In genomic region chr5:172642511-172642910, GRCh38 we compare ENCODE assay signal across 9 cellular contexts. TPM values are rescaled to one million over a fixed set of nuclear protein-coding genes. Genes with fewer than 3 reads are reported as not detected.
DNase-seq lines count a peak whose midpoint lies in the region; ATAC-seq and TF ChIP-seq lines count a peak whose summit lies in the region.
"Had no signal": no experiment of that assay in that cellular context is flagged by ENCODE, and none has a peak within 500 bp of the region (broad histone marks: within the 10 kb centered on the region; RNA-seq: fewer than 3 reads in every experiment).

No MANE protein-coding gene starts in this region.

- TF ChIP-seq CTCF in Caco-2 (IDR thresholded peaks at IDR 0.05; ENCODE audit: insufficient read depth in 1 of 2, low read depth in 1 of 2, low read length in 1 of 2, severe bottlenecking in 1 of 2, unreplicated experiment in 1 of 2) (no peak), PC-9 (conservative IDR thresholded peaks at IDR 0.05) (no peak), gastrocnemius medialis (IDR thresholded peaks at IDR 0.05 in 4 of 5, conservative IDR thresholded peaks at IDR 0.05 in 1 of 5) (no peak)

- no peaks in the 10 kb centered on the region for H3K79me2 ChIP-seq in PC-9 (ENCODE audit: low read depth)

- H3K4me1 ChIP-seq in Caco-2 (peaks cover 13% of the 10 kb centered on the region), PC-9 (replicated peaks; ENCODE audit: insufficient read depth) (peaks cover 15% of the 10 kb centered on the region), gastrocnemius medialis (peaks cover 13 to 15% of the 10 kb centered on the region in 2 donors)

- TSS peak; percentile 38 for BruUV-seq in Caco-2 (replicated peaks; lab: Mats Ljungman, UMichigan)
- TSS peak; percentile 22 for BruUV-seq in PC-9 (replicated peaks; lab: Mats Ljungman, UMichigan)

- no peaks in the 10 kb centered on the region for H3K9me3 Mint-ChIP-seq in Caco-2 (ENCODE audit: unreplicated experiment)
- no peaks in the 10 kb centered on the region for H3K9me3 Mint-ChIP-seq in stimulated activated effector memory CD8-positive, alpha-beta T cell treated with anti-CD3 and anti-CD28 coated beads, Interleukin-12 subunit alpha, Interleukin-12 subunit beta, amount 100 ng/mL, for 72 hours

- H3K4me3 ChIP-seq in Caco-2 (ENCODE audit: low read depth, low read length) (no peak overlapping the region), PC-9 (no peak overlapping the region), gastrocnemius medialis (peak overlapping the region; percentile 64 to 74 (median 72))

- H3K36me3 Mint-ChIP-seq in Caco-2 (ENCODE audit: insufficient read depth, unreplicated experiment) = no peaks in the 10 kb centered on the region
- H3K36me3 Mint-ChIP-seq in stimulated activated effector memory CD8-positive, alpha-beta T cell treated with anti-CD3 and anti-CD28 coated beads, Interleukin-12 subunit alpha, Interleukin-12 subunit beta, amount 100 ng/mL, for 72 hours = no peaks in the 10 kb centered on the region

- intact Hi-C loops in Caco-2 (cut with micrococcal nuclease; ENCODE audit: unreplicated experiment) = loop anchor here (5.0 kb wide), 1 partner anchor 165 kb away; no protein-coding TSS in a partner anchor
- intact Hi-C loops in PC-9 (cut with micrococcal nuclease; ENCODE audit: unreplicated experiment) = loop anchor here (5.0 kb wide), 1 partner anchor 165 kb away; no protein-coding TSS in a partner anchor
- intact Hi-C loops in left ventricle myocardium superior (cut with micrococcal nuclease) = loop anchor here (10.0 kb wide), 1 partner anchor 52 kb away; no protein-coding TSS in a partner anchor
- intact Hi-C loops in gastrocnemius medialis (cut with DNase I; ENCODE audit: low total_unique reads) = no loop called here

- H3K36me3 ChIP-seq in Caco-2 (ENCODE audit: control insufficient read depth, insufficient read depth, low read length) (no peaks in the 10 kb centered on the region), PC-9 (ENCODE audit: low read depth) (no peaks in the 10 kb centered on the region), gastrocnemius medialis (no peaks in the 10 kb centered on the region)
- H3K36me3 ChIP-seq: pancreas had no signal

- H3K27me3 Mint-ChIP-seq in Caco-2 (ENCODE audit: insufficient read depth, unreplicated experiment) = peaks cover 4% of the 10 kb centered on the region

- H3K9me3 ChIP-seq in Caco-2 (no peaks in the 10 kb centered on the region), PC-9 (ENCODE audit: insufficient read depth, low read depth) (no peaks in the 10 kb centered on the region), gastrocnemius medialis (no peaks in the 10 kb centered on the region)
- H3K9me3 ChIP-seq: pancreas had no signal

- no peaks in the 10 kb centered on the region for H4K20me1 ChIP-seq in PC-9 (ENCODE audit: insufficient read depth)

- H3K4me2 ChIP-seq in PC-9 = no peak overlapping the region

- ATAC-seq in left ventricle myocardium superior = peak; percentile 1
- peak in 1 of 2 donors; percentile 3 for ATAC-seq in gastrocnemius medialis
- ATAC-seq in GM19397 (IDR thresholded peaks at IDR 0.05; ENCODE audit: unreplicated experiment) = no peak
- no peak for ATAC-seq in stimulated activated effector memory CD8-positive, alpha-beta T cell treated with anti-CD3 and anti-CD28 coated beads, Interleukin-12 subunit alpha, Interleukin-12 subunit beta, amount 100 ng/mL, for 72 hours

- H3K27ac Mint-ChIP-seq in Caco-2 (ENCODE audit: unreplicated experiment) = no peak overlapping the region
- H3K27ac Mint-ChIP-seq in stimulated activated effector memory CD8-positive, alpha-beta T cell treated with anti-CD3 and anti-CD28 coated beads, Interleukin-12 subunit alpha, Interleukin-12 subunit beta, amount 100 ng/mL, for 72 hours = no peak overlapping the region

- TF ChIP-seq POLR2A in gastrocnemius medialis (IDR thresholded peaks at IDR 0.05) = no peak

- DNase-seq in Caco-2 (no peak), PC-9 (no peak), left ventricle myocardium superior (no peak), gastrocnemius medialis (no peak), germinal center (ENCODE audit: low spot score) (no peak), NCI-H128 (lab: John Stamatoyannopoulos, UW; ENCODE audit: unreplicated experiment) (no peak)
- no peak for DNase-seq in stimulated activated effector memory CD8-positive, alpha-beta T cell treated with anti-CD3 and anti-CD28 coated beads, Interleukin-12 subunit alpha, Interleukin-12 subunit beta, amount 100 ng/mL, for 72 hours (ENCODE audit: low spot score in 2 of 2)
- DNase-seq: pancreas had no signal

- POLR2A ChIA-PET in Caco-2 (lab: Charles Lee) (interaction anchor here (0.5 kb wide), 1 partner anchor 122 kb away, joined by 9 read pairs; no protein-coding TSS in a partner anchor), PC-9 (lab: Charles Lee; ENCODE audit: unreplicated experiment) (interaction anchor here (0.6 kb wide), 1 partner anchor 1534 kb away, joined by 3 read pairs; no protein-coding TSS in a partner anchor)

- in situ Hi-C loops in gastrocnemius medialis (cut with MboI; ENCODE audit: low sequenced_read_pairs in 4 of 4) = no loop called here

- no peaks in the 10 kb centered on the region for H3K4me1 Mint-ChIP-seq in Caco-2 (ENCODE audit: low read depth, unreplicated experiment)
- H3K4me1 Mint-ChIP-seq in stimulated activated effector memory CD8-positive, alpha-beta T cell treated with anti-CD3 and anti-CD28 coated beads, Interleukin-12 subunit alpha, Interleukin-12 subunit beta, amount 100 ng/mL, for 72 hours = peaks cover 6% of the 10 kb centered on the region

- H2AFZ ChIP-seq in PC-9 = no peak overlapping the region

- CTCF ChIA-PET in Caco-2 (lab: Charles Lee) (no interaction called here), PC-9 (lab: Charles Lee) (no interaction called here)

- peaks cover 7% of the 10 kb centered on the region; the same call in 1 of the 2 replicates for H3F3A ChIP-seq in PC-9 (ENCODE audit: insufficient read depth, low read depth)

- H3K27ac ChIP-seq in PC-9 = no peak overlapping the region
- peak overlapping the region; percentile 80 to 87 (median 84) for H3K27ac ChIP-seq in gastrocnemius medialis

- peak overlapping the region; percentile 61 for H3K4me3 Mint-ChIP-seq in Caco-2 (ENCODE audit: unreplicated experiment)
- H3K4me3 Mint-ChIP-seq in stimulated activated effector memory CD8-positive, alpha-beta T cell treated with anti-CD3 and anti-CD28 coated beads, Interleukin-12 subunit alpha, Interleukin-12 subunit beta, amount 100 ng/mL, for 72 hours = no peak overlapping the region

- H3K9me2 ChIP-seq in PC-9 (ENCODE audit: insufficient read depth) = no peaks in the 10 kb centered on the region

- H3K27me3 ChIP-seq in Caco-2 (replicated peaks; ENCODE audit: control insufficient read depth, insufficient read depth, low read length) = no peaks in the 10 kb centered on the region
- no peaks in the 10 kb centered on the region for H3K27me3 ChIP-seq in PC-9 (ENCODE audit: insufficient read depth, low read depth)
- peaks cover 0 to 6% (median 0%) of the 10 kb centered on the region in 3 donors for H3K27me3 ChIP-seq in gastrocnemius medialis
- H3K27me3 ChIP-seq: pancreas had no signal

RNA-seq across cellular contexts. Expression of gene NEURL1B, which starts 1.4 kb away (rescaled TPM):
- total RNA-seq in Caco-2 (2022) (6.0 and 7.6 TPM in 2 replicates), PC-9 (2021) (14.3 and 20.4 TPM in 2 replicates), left ventricle myocardium superior (32.0 TPM), gastrocnemius medialis (10 to 100 TPM in 3 of 4 donors, 1 to 10 TPM in 1; 8.7 to 18.8 (median 15.1) TPM)

Comparison
In these comparisons a context has a peak if more than half of its experiments do, and no peak if none do; other contexts are left out.
1. H3K4me3 ChIP-seq: peak in gastrocnemius medialis (4 of 4); none in Caco-2 (single experiment) and PC-9 (single experiment).